In the genomic region with DNA sequence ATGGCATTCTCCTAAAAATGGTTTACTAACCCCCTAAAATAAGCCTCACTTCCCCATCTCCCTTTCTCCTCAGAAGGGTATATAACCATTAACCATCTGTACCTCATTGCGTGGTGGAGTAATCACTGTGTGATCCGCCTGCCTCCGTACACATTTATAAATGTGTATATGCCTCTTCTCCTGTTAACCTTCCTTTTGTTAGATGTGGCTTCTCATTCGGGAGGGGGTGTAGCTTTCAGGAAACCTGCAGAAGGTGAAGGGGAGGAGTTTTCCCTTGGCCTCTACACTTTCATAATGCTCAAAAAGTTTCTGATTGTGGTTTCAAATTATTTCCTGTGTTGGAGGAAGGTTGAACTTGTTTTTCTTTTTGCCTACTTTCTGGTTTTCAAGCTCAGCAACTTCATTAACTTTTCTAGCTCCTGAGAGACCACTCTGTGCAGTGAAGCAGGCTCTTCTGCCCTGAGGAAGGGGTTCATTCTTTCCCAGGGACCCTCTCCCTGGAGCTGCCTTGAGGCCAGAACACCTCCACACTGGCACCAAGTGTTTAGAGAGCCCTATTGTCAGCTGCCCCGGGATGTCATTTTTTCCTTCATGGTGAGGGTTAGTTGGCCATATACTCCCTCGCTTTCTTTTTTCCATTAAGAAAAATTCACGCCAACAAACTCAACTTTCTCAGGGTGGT, we compare ENCODE assay signal across 10 cellular contexts. TPM values are rescaled to one million over a fixed set of nuclear protein-coding genes. Genes with fewer than 3 reads are reported as not detected.
DNase-seq lines count a peak whose midpoint lies in the region; ATAC-seq and TF ChIP-seq lines count a peak whose summit lies in the region.
"Had no signal": no experiment of that assay in that cellular context is flagged by ENCODE, and none has a peak within 500 bp of the region (broad histone marks: within the 10 kb centered on the region; RNA-seq: fewer than 3 reads in every experiment).

No MANE protein-coding gene starts in this region.

- no peaks in the 10 kb centered on the region for H3K36me3 ChIP-seq in BLaER1 treated with 17β-estradiol and CSF1 and Interleukin-3, amounts not matched to agents 10 nM and 100 nM
- no peaks in the 10 kb centered on the region for H3K36me3 ChIP-seq in mucosa of descending colon (ENCODE audit: low read depth)

- DNase-seq in T follicular helper cell (ENCODE audit: low read depth), result peak; percentile 37
- DNase-seq in activated T-cell treated with anti-CD3 and anti-CD28 coated beads, Interleukin-2, amount 50 U/mL, for 1 hour, result peak; percentile 43
- peak in 1 of 3 donors; percentile 16 for DNase-seq in mucosa of descending colon
- DNase-seq in globus pallidus (ENCODE audit: low spot score), result no peak
- DNase-seq in midbrain (lab: John Stamatoyannopoulos, UW), result no peak
- DNase-seq: NCI-H774 had no signal

- peaks cover 10 to 20% (median 18%) of the 10 kb centered on the region in 10 experiments for H3K4me1 ChIP-seq in BLaER1 treated with 17β-estradiol and CSF1 and Interleukin-3, amounts not matched to agents 10 nM and 100 nM
- H3K4me1 ChIP-seq in mucosa of descending colon (ENCODE audit: low read depth), result no peaks in the 10 kb centered on the region

- no peak for TF ChIP-seq CTCF in mucosa of descending colon (IDR thresholded peaks at IDR 0.05)

- ATAC-seq in mucosa of descending colon (peak; percentile 74), GM19395 (IDR thresholded peaks at IDR 0.05; ENCODE audit: unreplicated experiment) (no peak), GM18870 (IDR thresholded peaks at IDR 0.05; ENCODE audit: unreplicated experiment) (no peak)
- ATAC-seq: HCT116 had no signal

- H3K27ac ChIP-seq in BLaER1 treated with 17β-estradiol and CSF1 and Interleukin-3, amounts not matched to agents 10 nM and 100 nM, result no peak overlapping the region

- H3K4me3 ChIP-seq in BLaER1 treated with 17β-estradiol and CSF1 and Interleukin-3, amounts not matched to agents 10 nM and 100 nM, result no peak overlapping the region
- no peak overlapping the region for H3K4me3 ChIP-seq in mucosa of descending colon

- H3K9me3 ChIP-seq in BLaER1 treated with 17β-estradiol and CSF1 and Interleukin-3, amounts not matched to agents 10 nM and 100 nM (replicated peaks in 1 of 11), result no peaks in the 10 kb centered on the region
- H3K9me3 ChIP-seq in mucosa of descending colon, result no peaks in the 10 kb centered on the region

- no peaks in the 10 kb centered on the region for H3K27me3 ChIP-seq in BLaER1 treated with 17β-estradiol and CSF1 and Interleukin-3, amounts not matched to agents 10 nM and 100 nM

- H4K20me1 ChIP-seq in BLaER1 treated with 17β-estradiol and CSF1 and Interleukin-3, amounts not matched to agents 10 nM and 100 nM, result no peaks in the 10 kb centered on the region

- H3K4me2 ChIP-seq in BLaER1 treated with 17β-estradiol and CSF1 and Interleukin-3, amounts not matched to agents 10 nM and 100 nM, result peak overlapping the region; percentile 38 to 80 (median 71); a peak in 21 of 22 replicates

- H3K9ac ChIP-seq in BLaER1 treated with 17β-estradiol and CSF1 and Interleukin-3, amounts not matched to agents 10 nM and 100 nM, result no peak overlapping the region

- intact Hi-C loops in mucosa of descending colon (cut with DNase I, micrococcal nuclease), result no loop called here

RNA-seq across cellular contexts. Expression of gene RASGRF2, which starts 46.9 kb away (rescaled TPM):
- total RNA-seq in mucosa of descending colon, result 1 to 10 TPM; 2.0 to 8.0 (median 2.9) TPM

Comparison
In these comparisons a context has a peak if more than half of its experiments do, and no peak if none do; other contexts are left out.
1. DNase-seq: peak in T follicular helper cell (single experiment) and activated T-cell treated with anti-CD3 and anti-CD28 coated beads, Interleukin-2, amount 50 U/mL, for 1 hour (single experiment); none in globus pallidus (single experiment) and midbrain (single experiment).